ENCODE assay signal across 8 cellular contexts in the genomic region with DNA sequence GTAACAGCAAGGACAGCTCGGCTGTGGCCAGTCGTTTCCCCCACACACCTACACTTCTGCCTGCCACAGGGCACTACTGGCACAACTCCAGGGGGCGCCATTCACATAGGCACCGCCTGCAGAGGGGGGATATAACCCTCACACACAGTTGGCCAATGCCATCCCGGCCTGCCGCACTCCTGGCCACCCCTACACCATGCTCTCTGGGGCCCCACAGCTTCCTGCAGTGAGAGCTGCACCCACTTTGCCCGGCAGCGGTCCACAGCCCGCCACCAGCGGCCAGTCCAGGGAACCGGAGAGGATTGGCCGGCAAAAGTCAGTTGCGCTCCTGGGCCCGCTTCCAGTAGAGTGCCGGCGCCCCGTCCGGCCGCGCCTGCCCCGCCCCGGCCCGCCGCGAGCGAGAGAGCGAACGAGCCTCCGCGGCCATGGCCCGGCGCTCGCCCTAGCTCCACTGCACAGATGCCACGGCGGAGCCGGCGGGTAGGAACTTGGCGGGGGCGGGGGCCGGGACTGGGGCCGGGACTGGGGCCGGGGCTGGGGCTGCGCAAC. TPM values are rescaled to one million over a fixed set of nuclear protein-coding genes. Genes with fewer than 3 reads are reported as not detected.
A peak's percentile ranks its signal among the peaks of the same experiment; 100 is the strongest.
DNase-seq lines count a peak whose midpoint lies in the region; ATAC-seq, FAIRE-seq and TF ChIP-seq lines count a peak whose summit lies in the region.

No MANE protein-coding gene starts in this region.

- no peak overlapping the region; a peak in 1 of 7 replicates for H3K9ac ChIP-seq in H1 (replicated peaks in 1 of 4; ENCODE audit: extremely low read depth in 1 of 4, low read depth in 3 of 4, low read length in 3 of 4)

- no peak overlapping the region for H4K91ac ChIP-seq in H1 (replicated peaks; ENCODE audit: insufficient read length, low read length)

- peak overlapping the region; percentile 53 for H3K4me3 ChIP-seq in H7 (ENCODE audit: insufficient read depth, low read depth, low read length)
- peak overlapping the region; percentile 23 to 62 (median 44) for H3K4me3 ChIP-seq in H1 (ENCODE audit: extremely low read depth in 1 of 4, insufficient read depth in 2 of 4, low read depth in 3 of 4, low read length in 4 of 4)

- no peak overlapping the region for H4K8ac ChIP-seq in H1 (ENCODE audit: extremely low read depth, insufficient read depth, low read length)

- H3K79me1 ChIP-seq in H1 (ENCODE audit: low read depth, low read length) = no peaks in the 10 kb centered on the region

- H2AFZ ChIP-seq in H1 (ENCODE audit: low read length) = no peak overlapping the region

- no peak overlapping the region for H2BK20ac ChIP-seq in H1 (ENCODE audit: low read length)

- peaks cover 5 to 7% of the 10 kb centered on the region in 2 experiments for H4K20me1 ChIP-seq in H1 (replicated peaks in 1 of 2; ENCODE audit: control insufficient read depth in 1 of 2, insufficient read depth in 2 of 2, low read length in 2 of 2)

- no peaks in the 10 kb centered on the region for H3K27me3 ChIP-seq in H7 (ENCODE audit: control insufficient read depth, insufficient read depth, low read length)
- H3K27me3 ChIP-seq in H1 (replicated peaks in 1 of 4; ENCODE audit: control insufficient read depth in 3 of 4, extremely low read depth in 1 of 4, insufficient read depth in 3 of 4, low read length in 3 of 4) = peaks cover 0 to 6% (median 1%) of the 10 kb centered on the region in 4 experiments; a peak in 3 of 7 replicates

- H3K23ac ChIP-seq in H1 (ENCODE audit: insufficient read length) = no peak overlapping the region

- peak overlapping the region; percentile 79 to 85 for H3K4me3 Mint-ChIP-seq in stimulated activated naive B cell treated with anti-CD40 and anti-IgM and Interleukin-4, amounts not matched to agents 10 μg/mL and 1 μg/mL and 100 μg/mL, for 72 hours

- H3K4ac ChIP-seq in H1 (replicated peaks; ENCODE audit: insufficient read length, low read depth, low read length) = no peak overlapping the region

- H3K4me1 ChIP-seq in H1 (replicated peaks in 1 of 4; ENCODE audit: control insufficient read depth in 3 of 4, insufficient read depth in 4 of 4, low read length in 3 of 4) = peaks cover 0 to 22% (median 11%) of the 10 kb centered on the region in 4 experiments; a peak in 6 of 7 replicates

- no peaks in the 10 kb centered on the region for H3K9me3 Mint-ChIP-seq in stimulated activated naive B cell treated with anti-CD40 and anti-IgM and Interleukin-4, amounts not matched to agents 10 μg/mL and 1 μg/mL and 100 μg/mL, for 72 hours

- H3K14ac ChIP-seq in H1 (ENCODE audit: insufficient read length) = no peak overlapping the region

- peaks cover 10% of the 10 kb centered on the region for H3K23me2 ChIP-seq in H1 (ENCODE audit: low read depth, low read length)

- TF ChIP-seq EP300 in H1 (IDR thresholded peaks at IDR 0.05; ENCODE audit: borderline replicate concordance in 1 of 2, low read depth in 2 of 2, low read length in 2 of 2) = no peak

- H3K4me2 ChIP-seq in H1 (ENCODE audit: insufficient read depth in 1 of 2, low read depth in 2 of 2, low read length in 2 of 2) = peak overlapping the region; percentile 75 to 96

- peak; percentile 43 to 49 for ATAC-seq in stimulated activated naive B cell treated with anti-CD40 and anti-IgM and Interleukin-4, amounts not matched to agents 10 μg/mL and 1 μg/mL and 100 μg/mL, for 72 hours (replicated peaks)
- no peak for ATAC-seq in HG03460 (IDR thresholded peaks at IDR 0.05; ENCODE audit: unreplicated experiment)

- no peak overlapping the region for H4K5ac ChIP-seq in H1 (ENCODE audit: insufficient read length, low read depth, low read length)

- H2AK5ac ChIP-seq in H1 (ENCODE audit: low read depth, low read length) = no peak overlapping the region

- POLR2A ChIA-PET in H1 (lab: Charles Lee; ENCODE audit: partially characterized antibody) = interaction anchor here (2.5 kb wide), 1 partner anchor 9 kb away, joined by 12 read pairs; no protein-coding TSS in a partner anchor

- DNase-seq in GDM1 (lab: John Stamatoyannopoulos, UW) (peak; percentile 67), H7 (peak; percentile 91), NCI-H1092 (lab: John Stamatoyannopoulos, UW) (peak; percentile 33), H1 (ENCODE audit: low read depth in 1 of 2, low spot score in 2 of 2) (peak in 1 of 2 experiments; percentile 80), medulla oblongata (ENCODE audit: extremely low spot score) (peak; percentile 73)
- peak; percentile 26 to 31 for DNase-seq in activated CD4-positive, alpha-beta T cell treated with anti-CD3 and anti-CD28 coated beads, Interleukin-2, amount 50 U/mL, for 4 hours
- peak; percentile 43 for DNase-seq in stimulated activated naive B cell treated with anti-CD40 and anti-IgM and Interleukin-4, amounts not matched to agents 10 μg/mL and 1 μg/mL and 100 μg/mL, for 72 hours

- TF ChIP-seq POLR2A in H1 (IDR thresholded peaks at IDR 0.05; ENCODE audit: control extremely low read depth in 1 of 2, low read depth in 2 of 2, low read length in 2 of 2) = no peak

- H3K36me3 ChIP-seq in H7 (replicated peaks; ENCODE audit: control insufficient read depth, insufficient read depth, low read length) = no peaks in the 10 kb centered on the region; the same call in 1 of the 2 replicates
- H3K36me3 ChIP-seq in H1 (ENCODE audit: control insufficient read depth in 2 of 4, insufficient read depth in 4 of 4, low read length in 3 of 4) = no peaks in the 10 kb centered on the region

- H2BK120ac ChIP-seq in H1 (replicated peaks; ENCODE audit: low read depth, low read length) = no peak overlapping the region

- peaks cover 48 to 72% of the 10 kb centered on the region in 2 donors for H3K4me1 Mint-ChIP-seq in stimulated activated naive B cell treated with anti-CD40 and anti-IgM and Interleukin-4, amounts not matched to agents 10 μg/mL and 1 μg/mL and 100 μg/mL, for 72 hours

- no peak overlapping the region for H2BK12ac ChIP-seq in H1 (ENCODE audit: low read depth, low read length)

- H3K18ac ChIP-seq in H1 (ENCODE audit: extremely low read depth, low read length) = no peak overlapping the region

- no peak overlapping the region for H3K27ac ChIP-seq in H1 (ENCODE audit: low read depth, low read length)

- no peak overlapping the region for H2BK15ac ChIP-seq in H1 (ENCODE audit: low read length)

- peaks cover 8 to 28% of the 10 kb centered on the region in 2 donors for H3K36me3 Mint-ChIP-seq in stimulated activated naive B cell treated with anti-CD40 and anti-IgM and Interleukin-4, amounts not matched to agents 10 μg/mL and 1 μg/mL and 100 μg/mL, for 72 hours

- no peak for FAIRE-seq in H1 (lab: Jason Lieb, UNC)

- H3K27me3 Mint-ChIP-seq in stimulated activated naive B cell treated with anti-CD40 and anti-IgM and Interleukin-4, amounts not matched to agents 10 μg/mL and 1 μg/mL and 100 μg/mL, for 72 hours = no peaks in the 10 kb centered on the region

- TF ChIP-seq CTCF in H1 (IDR thresholded peaks at IDR 0.05; ENCODE audit: control extremely low read depth in 1 of 3, insufficient read depth in 1 of 3, low read depth in 1 of 3, low read length in 3 of 3) = peak; percentile 63 to 73 (median 71)

- H3K9me3 ChIP-seq in H1 (ENCODE audit: insufficient read depth in 2 of 2, low read depth in 1 of 2, low read length in 1 of 2) = no peaks in the 10 kb centered on the region

- peak overlapping the region; percentile 80 for H3K27ac Mint-ChIP-seq in stimulated activated naive B cell treated with anti-CD40 and anti-IgM and Interleukin-4, amounts not matched to agents 10 μg/mL and 1 μg/mL and 100 μg/mL, for 72 hours

- WGBS in H1 (ENCODE audit: extremely low coverage in 1 of 2, insufficient coverage in 1 of 2, insufficient read length in 1 of 2, insufficient replicate concordance in 2 of 2, low coverage in 1 of 2, low lambda C conversion rate in 2 of 2, missing lambda C conversion rate in 1 of 2), 2 experiments = 6% methylated on average over 35 of the region's 43 CpGs; no CpG with 5 or more reads in 1 of the 2 experiments

- no peak overlapping the region for H3K56ac ChIP-seq in H1 (replicated peaks; ENCODE audit: insufficient read length, low read depth, low read length)

- H2BK5ac ChIP-seq in H1 (ENCODE audit: low read depth, low read length) = no peak overlapping the region

- CTCF ChIA-PET in H1 (lab: Charles Lee; ENCODE audit: partially characterized antibody) = interaction anchor here (0.7 to 10.9 kb wide), 21 partner anchors 9 to 148 kb away, joined by 3 to 301 read pairs (median 11); a partner anchor contains a TSS

- H3K79me2 ChIP-seq in H1 (ENCODE audit: control insufficient read depth in 1 of 2, insufficient read depth in 2 of 2, low read length in 2 of 2) = no peaks in the 10 kb centered on the region

- TF ChIP-seq RAD21 in H1 (IDR thresholded peaks at IDR 0.05 in 1 of 2, conservative IDR thresholded peaks at IDR 0.05 in 1 of 2; ENCODE audit: low read depth in 2 of 2, low read length in 2 of 2) = peak; percentile 9 to 28; a peak in 1 of 4 replicates

TF ChIP-seq in H1, 55 proteins besides CTCF, POLR2A, EP300 and RAD21:
- peak; percentile 38 for TF ChIP-seq ASH2L (IDR thresholded peaks at IDR 0.05; ENCODE audit: low read length)
- no peak for TF ChIP-seq JUN (IDR thresholded peaks at IDR 0.05; ENCODE audit: low read depth, low read length)

RNA-seq across cellular contexts. Expression of a gene that starts 25.6 kb away (rescaled TPM):
- total RNA-seq in H7 (2014; rRNA removed; shearing (Covaris generic)) = 0.83 and 1.3 TPM in 2 replicates
- 1.5 and 2.0 TPM in 2 replicates for total RNA-seq in H1 (2021; fragmentation: NEBNext Ultra II Directional; extraction: Animal tissue kit (Norgen Biotek cat#: 25700))
- polyA plus RNA-seq in H1 (2011; rRNA removed) = 4.8 and 5.5 TPM in 2 replicates
- polyA plus RNA-seq in H1 (2011; cell fraction: cytosol; rRNA removed) = 1.8 TPM
- polyA plus RNA-seq in H1 (2011; cell fraction: nucleus; rRNA removed) = 7.8 TPM
- 1.5 to 3.7 TPM (median 2.7 TPM) in 4 replicates for polyA plus RNA-seq in H1 (2012, experiment 1 of 2)
- polyA plus RNA-seq in H1 (2012, experiment 2 of 2) = 1.7 TPM
- polyA plus RNA-seq in H1 (2013, experiment 1 of 2) = 4.0 TPM
- polyA plus RNA-seq in H1 (2013, experiment 2 of 2) = 3.1 TPM
- polyA minus RNA-seq in H1 (2011; rRNA and poly(A)+ RNA removed) = 1.9 and 2.0 TPM in 2 replicates
- 1.4 TPM for polyA minus RNA-seq in H1 (2011; cell fraction: cytosol; rRNA and poly(A)+ RNA removed)
- polyA minus RNA-seq in H1 (2011; cell fraction: nucleus; rRNA and poly(A)+ RNA removed) = 2.1 TPM
